ENCODE assay signal across 11 cellular contexts in the genomic region with DNA sequence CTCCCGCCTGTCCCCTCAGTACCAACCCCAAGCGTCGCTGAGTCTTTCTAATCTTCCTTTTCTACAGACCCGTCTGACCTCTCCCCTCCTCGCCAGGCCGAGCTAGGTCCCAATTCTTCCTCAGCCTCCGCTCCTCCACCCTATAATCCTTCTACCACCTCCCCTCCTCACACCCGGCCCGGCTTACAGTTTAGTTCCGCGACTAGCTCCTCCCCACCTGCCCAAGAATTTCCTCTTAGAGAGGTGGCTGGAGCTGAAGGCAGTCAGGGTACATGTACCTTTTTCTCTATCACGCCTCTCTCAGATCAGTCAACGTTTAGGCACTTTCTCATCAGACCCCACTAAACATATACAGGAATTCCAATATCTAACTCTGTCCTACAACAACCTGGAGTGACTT. TPM values are rescaled to one million over a fixed set of nuclear protein-coding genes. Genes with fewer than 3 reads are reported as not detected.
"Had no signal": no experiment of that assay in that cellular context is flagged by ENCODE, and none has a peak within 500 bp of the region (broad histone marks: within the 10 kb centered on the region; RNA-seq: fewer than 3 reads in every experiment).

No MANE protein-coding gene starts in this region.

RNA-seq across cellular contexts. Expression of a gene that starts 8.7 kb away (rescaled TPM):
- total RNA-seq: epithelial cell of proximal tubule, mammary epithelial cell, myocyte, osteoblast had no signal

RNA-seq across cellular contexts. Expression of a gene that starts 49.1 kb away (rescaled TPM):
- total RNA-seq: esophagus squamous epithelium, gastroesophageal sphincter, lower leg skin, mammary epithelial cell, myocyte, psoas muscle, right lobe of liver, suprapubic skin, thyroid gland had no signal
